In genomic region chr5:75717082-75717922, GRCh38 we compare ENCODE assay signal across 8 cellular contexts. TPM values are rescaled to one million over a fixed set of nuclear protein-coding genes. Genes with fewer than 3 reads are reported as not detected.
DNase-seq lines count a peak whose midpoint lies in the region; ATAC-seq and TF ChIP-seq lines count a peak whose summit lies in the region.

POC5 (minus strand) TSS chr5:75717437; CDS start chr5:75712937, 4,500 bp downstream.

- peaks cover 3% of the 10 kb centered on the region for H3K36me3 ChIP-seq in WERI-Rb-1
- no peaks in the 10 kb centered on the region for H3K36me3 ChIP-seq in mammary epithelial cell (ENCODE audit: insufficient read depth, low read length)
- peaks cover 0 to 4% (median 2%) of the 10 kb centered on the region in 3 donors for H3K36me3 ChIP-seq in skeletal muscle tissue (ENCODE audit: control insufficient read depth in 3 of 3, insufficient read depth in 3 of 3, low read length in 3 of 3)

- H3K4me3 ChIP-seq in WERI-Rb-1 (ENCODE audit: low read depth, low read length) (peak within 1 kb of the TSS; percentile 55), mammary epithelial cell (replicated peaks in 1 of 3; ENCODE audit: insufficient read depth in 1 of 3, low read depth in 2 of 3, low read length in 3 of 3) (peak within 1 kb of the TSS; percentile 74 to 98 (median 87)), iPS-18c (ENCODE audit: insufficient read depth, low read depth, low read length) (peak within 1 kb of the TSS; percentile 86), skeletal muscle tissue (ENCODE audit: low read length in 3 of 3) (peak within 1 kb of the TSS; percentile 93 to 99 (median 98))

- H4K20me1 ChIP-seq in mammary epithelial cell (ENCODE audit: insufficient read depth, low read length): no peaks in the 10 kb centered on the region

- H3K27me3 ChIP-seq in WERI-Rb-1 (ENCODE audit: insufficient read depth, low read depth, severe bottlenecking) (no peaks in the 10 kb centered on the region), mammary epithelial cell (ENCODE audit: insufficient read depth, low read length) (no peaks in the 10 kb centered on the region), skeletal muscle tissue (ENCODE audit: control insufficient read depth in 3 of 3, insufficient read depth in 3 of 3, low read length in 3 of 3) (no peaks in the 10 kb centered on the region)

- in situ Hi-C loops in ACHN (cut with HindIII; ENCODE audit: low pct_ligation_motif_present, low pct_unique_long_range_greater_than_20kb, low sequenced_read_pairs): no loop called here
- in situ Hi-C loops in mammary epithelial cell (cut with MboI; ENCODE audit: low sequenced_read_pairs in 2 of 2): no loop called here

- ATAC-seq in GM18873 (IDR thresholded peaks at IDR 0.05; ENCODE audit: low FRiP score, unreplicated experiment) (peak; percentile 93), HG03139 (IDR thresholded peaks at IDR 0.05; ENCODE audit: unreplicated experiment) (peak; percentile 93)

- CTCF ChIA-PET in mammary epithelial cell (lab: Charles Lee; ENCODE audit: low non-redundant PET): no interaction called here

- H3K79me2 ChIP-seq in mammary epithelial cell (ENCODE audit: insufficient read depth, low read length): peaks cover 40% of the 10 kb centered on the region

- intact Hi-C loops in mammary epithelial cell (cut with micrococcal nuclease): no loop called here

- H2AFZ ChIP-seq in mammary epithelial cell (ENCODE audit: low read depth, low read length): peak within 1 kb of the TSS; percentile 99

- H3K9ac ChIP-seq in mammary epithelial cell (ENCODE audit: insufficient read depth, low read length) (peak within 1 kb of the TSS; percentile 67), skeletal muscle tissue (ENCODE audit: low read depth in 1 of 3, low read length in 3 of 3) (peak within 1 kb of the TSS; percentile 75 to 93 (median 84))

- BruUV-seq in mammary epithelial cell (replicated peaks; lab: Mats Ljungman, UMichigan): TSS peak; percentile 45

- no peak for TF ChIP-seq CTCF in WERI-Rb-1 (IDR thresholded peaks at IDR 0.05; ENCODE audit: low read depth, low read length)
- no peak for TF ChIP-seq CTCF in mammary epithelial cell (conservative IDR thresholded peaks at IDR 0.05 in 1 of 2, IDR thresholded peaks at IDR 0.05 in 1 of 2; ENCODE audit: extremely low read depth in 1 of 2, insufficient read depth in 1 of 2, low read depth in 1 of 2, low read length in 2 of 2)

- 9% methylated on average over 40 of the region's 51 CpGs for WGBS in mammary epithelial cell (ENCODE audit: low coverage, missing lambda C conversion rate)

- peak; percentile 95 for DNase-seq in ACHN
- peak; percentile 97 for DNase-seq in NCI-H2227 (lab: John Stamatoyannopoulos, UW; ENCODE audit: unreplicated experiment)
- peak; percentile 97 for DNase-seq in WERI-Rb-1
- peak; percentile 96 for DNase-seq in mammary epithelial cell

- peak within 1 kb of the TSS; percentile 78 for H3K4me2 ChIP-seq in mammary epithelial cell (ENCODE audit: insufficient read depth, low read depth, low read length)

- peaks cover 5% of the 10 kb centered on the region for H3K4me1 ChIP-seq in mammary epithelial cell (ENCODE audit: insufficient read depth, low read length)
- H3K4me1 ChIP-seq in skeletal muscle tissue (ENCODE audit: control insufficient read depth in 3 of 3, insufficient read depth in 3 of 3, low read length in 3 of 3): peaks cover 4 to 13% (median 5%) of the 10 kb centered on the region in 3 donors

- dilution Hi-C loops in mammary epithelial cell (cut with HindIII; ENCODE audit: low sequenced_read_pairs): no loop called here

- H3K27ac ChIP-seq in WERI-Rb-1 (peak within 1 kb of the TSS; percentile 85), mammary epithelial cell (ENCODE audit: insufficient read depth, low read depth, low read length) (peak within 1 kb of the TSS; percentile 64), skeletal muscle tissue (ENCODE audit: low read depth, low read length) (peak within 1 kb of the TSS; percentile 72)

- H3K9me3 ChIP-seq in WERI-Rb-1 (ENCODE audit: severe bottlenecking) (peaks cover 2% of the 10 kb centered on the region), mammary epithelial cell (replicated peaks; ENCODE audit: insufficient read depth, low read length) (no peaks in the 10 kb centered on the region), iPS-18c (ENCODE audit: control insufficient read depth, insufficient read depth, low read length) (no peaks in the 10 kb centered on the region), skeletal muscle tissue (ENCODE audit: control insufficient read depth in 3 of 3, low read length in 3 of 3) (no peaks in the 10 kb centered on the region)

RNA-seq across cellular contexts. Expression of gene POC5, which starts in this region (rescaled TPM):
- 10 to 100 TPM; 11.4 to 13.8 TPM for total RNA-seq in mammary epithelial cell
- 10.9 TPM for polyA plus RNA-seq in mammary epithelial cell
- polyA minus RNA-seq in mammary epithelial cell: 1.1 TPM
- total RNA-seq in skeletal muscle tissue: 4.2 TPM

Comparison
In these comparisons a context has a peak if more than half of its experiments do, and no peak if none do; other contexts are left out.
1. Peak in every context shown above with its lines: DNase-seq, ATAC-seq, H3K4me3 ChIP-seq and H3K27ac ChIP-seq.